In genomic region chr19:42220751-42221097, GRCh38 we compare ENCODE assay signal across 8 cellular contexts. TPM values are rescaled to one million over a fixed set of nuclear protein-coding genes. Genes with fewer than 3 reads are reported as not detected.
DNase-seq lines count a peak whose midpoint lies in the region; ATAC-seq and TF ChIP-seq lines count a peak whose summit lies in the region.

No MANE protein-coding gene starts in this region.

- TF ChIP-seq CTCF in PC-9 (conservative IDR thresholded peaks at IDR 0.05) (no peak), epithelial cell of proximal tubule (conservative IDR thresholded peaks at IDR 0.05; ENCODE audit: low read depth, low read length) (no peak), neutrophil (IDR thresholded peaks at IDR 0.05) (no peak)

- H3K4me1 ChIP-seq in CD4-positive, CD25-positive, alpha-beta regulatory T cell (ENCODE audit: control insufficient read depth, insufficient read depth, low read length, poor library complexity, severe bottlenecking), result peaks cover 52% of the 10 kb centered on the region
- H3K4me1 ChIP-seq in PC-9 (replicated peaks; ENCODE audit: insufficient read depth) (peaks cover 28% of the 10 kb centered on the region), neutrophil (ENCODE audit: control insufficient read depth in 1 of 2, insufficient read depth in 1 of 2, low read depth in 1 of 2, low read length in 1 of 2) (peaks cover 40 to 43% of the 10 kb centered on the region in 2 experiments)

- peak overlapping the region; percentile 76 for H3K4me3 ChIP-seq in CD4-positive, CD25-positive, alpha-beta regulatory T cell (ENCODE audit: low read depth, low read length)
- H3K4me3 ChIP-seq in PC-9 (peak overlapping the region; percentile 84), epithelial cell of proximal tubule (ENCODE audit: low read depth, low read length) (peak overlapping the region; percentile 99), neutrophil (ENCODE audit: low read depth in 1 of 2, low read length in 1 of 2) (peak overlapping the region; percentile 68 to 91)

- peak overlapping the region; percentile 94 to 100 (median 98) for H3K4me3 Mint-ChIP-seq in CD4-positive, CD25-positive, alpha-beta regulatory T cell

- peaks cover 7% of the 10 kb centered on the region for H4K20me1 ChIP-seq in PC-9 (ENCODE audit: insufficient read depth)

- no peaks in the 10 kb centered on the region for H3K27me3 ChIP-seq in CD4-positive, CD25-positive, alpha-beta regulatory T cell (ENCODE audit: control insufficient read depth, insufficient read depth, low read length)
- H3K27me3 ChIP-seq in PC-9 (ENCODE audit: insufficient read depth, low read depth) (no peaks in the 10 kb centered on the region), neutrophil (no peaks in the 10 kb centered on the region)

- H3K27me3 Mint-ChIP-seq in CD4-positive, CD25-positive, alpha-beta regulatory T cell, result peaks cover 7% of the 10 kb centered on the region

- peaks cover 20% of the 10 kb centered on the region for H3K36me3 ChIP-seq in CD4-positive, CD25-positive, alpha-beta regulatory T cell (ENCODE audit: control insufficient read depth, insufficient read depth, low read length)
- H3K36me3 ChIP-seq in PC-9 (ENCODE audit: low read depth), result peaks cover 6% of the 10 kb centered on the region; the same call in 1 of the 2 replicates
- peaks cover 24% of the 10 kb centered on the region for H3K36me3 ChIP-seq in neutrophil

- peaks cover 0 to 2% (median 0%) of the 10 kb centered on the region in 7 donors for H3K9me3 Mint-ChIP-seq in CD4-positive, CD25-positive, alpha-beta regulatory T cell

- peak overlapping the region; percentile 41 to 99 (median 97) for H3K27ac Mint-ChIP-seq in CD4-positive, CD25-positive, alpha-beta regulatory T cell

- H3K36me3 Mint-ChIP-seq in CD4-positive, CD25-positive, alpha-beta regulatory T cell, result peaks cover 13% of the 10 kb centered on the region

- no peak for ATAC-seq in CD4-positive, CD25-positive, alpha-beta regulatory T cell (ENCODE audit: low read depth in 2 of 2)
- no peak for ATAC-seq in HG02981 (IDR thresholded peaks at IDR 0.05; ENCODE audit: unreplicated experiment)

- POLR2A ChIA-PET in PC-9 (lab: Charles Lee; ENCODE audit: unreplicated experiment), result no interaction called here

- peaks cover 64% of the 10 kb centered on the region for H3K79me2 ChIP-seq in PC-9 (ENCODE audit: low read depth)

- H3K9me3 ChIP-seq in CD4-positive, CD25-positive, alpha-beta regulatory T cell (ENCODE audit: control insufficient read depth in 2 of 2, low read length in 2 of 2), result no peaks in the 10 kb centered on the region
- H3K9me3 ChIP-seq in PC-9 (ENCODE audit: insufficient read depth, low read depth) (no peaks in the 10 kb centered on the region), neutrophil (no peaks in the 10 kb centered on the region)

- H3K4me1 Mint-ChIP-seq in CD4-positive, CD25-positive, alpha-beta regulatory T cell, result peaks cover 12 to 58% (median 40%) of the 10 kb centered on the region in 4 donors

- peaks cover 4% of the 10 kb centered on the region; the same call in 1 of the 2 replicates for H3F3A ChIP-seq in PC-9 (ENCODE audit: insufficient read depth, low read depth)

- no TSS peak for BruUV-seq in PC-9 (replicated peaks; lab: Mats Ljungman, UMichigan)

- H3K4me2 ChIP-seq in PC-9, result peak overlapping the region; percentile 94

- H2AFZ ChIP-seq in PC-9, result peak overlapping the region; percentile 83

- CTCF ChIA-PET in PC-9 (lab: Charles Lee), result interaction anchor here (0.6 kb wide), 1 partner anchor 124 kb away, joined by 3 read pairs; no protein-coding TSS in a partner anchor

- no peak for DNase-seq in CD4-positive, CD25-positive, alpha-beta regulatory T cell
- DNase-seq in PC-9 (no peak), epithelial cell of proximal tubule (ENCODE audit: low read depth) (no peak), ecto neural progenitor cell (ENCODE audit: low spot score) (no peak), epidermal melanocyte (ENCODE audit: insufficient read length, low spot score) (no peak), Kasumi-1 (lab: John Stamatoyannopoulos, UW) (no peak)

- peak overlapping the region; percentile 97 for H3K27ac ChIP-seq in CD4-positive, CD25-positive, alpha-beta regulatory T cell (ENCODE audit: insufficient read depth, low read length, poor library complexity, severe bottlenecking)
- H3K27ac ChIP-seq in PC-9, result 0 out of 2 replicates have a peak overlapping the region, but pooled peaks have one; percentile 1
- H3K27ac ChIP-seq in neutrophil, result peak overlapping the region; percentile 97

- H3K9me2 ChIP-seq in PC-9 (ENCODE audit: insufficient read depth), result no peaks in the 10 kb centered on the region

- intact Hi-C loops in PC-9 (cut with micrococcal nuclease; ENCODE audit: unreplicated experiment), result loop anchor here (1.0 to 5.0 kb wide), 2 partner anchors 22 to 88 kb away; partner anchors contain the start of genes GSK3A and POU2F2

RNA-seq across cellular contexts. Expression of gene ZNF526, which starts 0.6 kb away (rescaled TPM):
- total RNA-seq in CD4-positive, CD25-positive, alpha-beta regulatory T cell, result 8.8 TPM
- 1 to 10 TPM; 4.0 to 7.7 (median 5.3) TPM for polyA plus RNA-seq in CD4-positive, CD25-positive, alpha-beta regulatory T cell
- 13.4 and 13.9 TPM in 2 replicates for total RNA-seq in PC-9 (2021)
- 3.9 and 7.5 TPM in 2 replicates for total RNA-seq in epithelial cell of proximal tubule

RNA-seq across cellular contexts. Expression of gene DEDD2, which starts 3.2 kb away (rescaled TPM):
- total RNA-seq in CD4-positive, CD25-positive, alpha-beta regulatory T cell, result 99.8 TPM
- 100 to 1,000 TPM; 155 to 179 (median 161) TPM for polyA plus RNA-seq in CD4-positive, CD25-positive, alpha-beta regulatory T cell
- total RNA-seq in PC-9 (2021) (45.6 and 49.6 TPM in 2 replicates), epithelial cell of proximal tubule (29.9 and 56.4 TPM in 2 replicates)

RNA-seq across cellular contexts. Expression of gene GSK3A, which starts 21.7 kb away (rescaled TPM):
- total RNA-seq in CD4-positive, CD25-positive, alpha-beta regulatory T cell, result 31.3 TPM
- polyA plus RNA-seq in CD4-positive, CD25-positive, alpha-beta regulatory T cell, result 10 to 100 TPM; 12.0 to 16.0 (median 12.9) TPM
- total RNA-seq in PC-9 (2021) (37.4 and 44.6 TPM in 2 replicates), epithelial cell of proximal tubule (30.9 and 33.9 TPM in 2 replicates)

RNA-seq across cellular contexts. Expression of gene ERF, which starts 34.2 kb away (rescaled TPM):
- total RNA-seq in CD4-positive, CD25-positive, alpha-beta regulatory T cell, result 96.4 TPM
- polyA plus RNA-seq in CD4-positive, CD25-positive, alpha-beta regulatory T cell, result 1 to 10 TPM; 1.4 to 7.5 (median 2.6) TPM
- total RNA-seq in PC-9 (2021) (57.4 and 79.1 TPM in 2 replicates), epithelial cell of proximal tubule (36.3 and 48.6 TPM in 2 replicates)

RNA-seq across cellular contexts. Expression of gene CIC, which starts 48.3 kb away (rescaled TPM):
- total RNA-seq in CD4-positive, CD25-positive, alpha-beta regulatory T cell, result 124 TPM
- polyA plus RNA-seq in CD4-positive, CD25-positive, alpha-beta regulatory T cell, result under 1 TPM; 0.41 to 0.91 (median 0.68) TPM
- total RNA-seq in PC-9 (2021) (58.1 and 60.7 TPM in 2 replicates), epithelial cell of proximal tubule (49.3 and 63.9 TPM in 2 replicates)

Comparison
In these comparisons a context has a peak if more than half of its experiments do, and no peak if none do; other contexts are left out.
1. H3K27ac ChIP-seq: peak in every context shown above with its lines; median percentile 97 in CD4-positive, CD25-positive, alpha-beta regulatory T cell; 97 in neutrophil; 1 in PC-9.